In genomic region chr12:48681738-48682532, GRCh38 we compare ENCODE assay signal across 8 cellular contexts. TPM values are rescaled to one million over a fixed set of nuclear protein-coding genes. Genes with fewer than 3 reads are reported as not detected.
DNase-seq lines count a peak whose midpoint lies in the region; ATAC-seq and TF ChIP-seq lines count a peak whose summit lies in the region.

A gene with protein sequence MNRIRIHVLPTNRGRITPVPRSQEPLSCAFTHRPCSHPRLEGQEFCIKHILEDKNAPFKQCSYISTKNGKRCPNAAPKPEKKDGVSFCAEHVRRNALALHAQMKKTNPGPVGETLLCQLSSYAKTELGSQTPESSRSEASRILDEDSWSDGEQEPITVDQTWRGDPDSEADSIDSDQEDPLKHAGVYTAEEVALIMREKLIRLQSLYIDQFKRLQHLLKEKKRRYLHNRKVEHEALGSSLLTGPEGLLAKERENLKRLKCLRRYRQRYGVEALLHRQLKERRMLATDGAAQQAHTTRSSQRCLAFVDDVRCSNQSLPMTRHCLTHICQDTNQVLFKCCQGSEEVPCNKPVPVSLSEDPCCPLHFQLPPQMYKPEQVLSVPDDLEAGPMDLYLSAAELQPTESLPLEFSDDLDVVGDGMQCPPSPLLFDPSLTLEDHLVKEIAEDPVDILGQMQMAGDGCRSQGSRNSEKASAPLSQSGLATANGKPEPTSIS (minus strand): TSS chr12:48682238. CDS start chr12:48681632, 606 bp downstream.

- TF ChIP-seq POLR2A in ovary (IDR thresholded peaks at IDR 0.05) (peak; percentile 96), thyroid gland (IDR thresholded peaks at IDR 0.05) (peak; percentile 84 to 99)

- no peak for TF ChIP-seq EP300 in ovary (IDR thresholded peaks at IDR 0.05)

- H3K27ac ChIP-seq in ovary = peak within 1 kb of the TSS; percentile 34 to 79
- H3K27ac ChIP-seq in thyroid gland = peak within 1 kb of the TSS; percentile 77 to 90 (median 80)

- H3K4me3 ChIP-seq in GM12864 (ENCODE audit: low read depth, low read length) (peak within 1 kb of the TSS; percentile 82), ovary (peak within 1 kb of the TSS; percentile 67), thyroid gland (replicated peaks in 1 of 3) (peak within 1 kb of the TSS; percentile 61 to 100 (median 96))

- WGBS in ovary, 3 donors = 0 to 1% (median 0%) methylated on average over 53 to 63 of the region's 63 CpGs
- WGBS in thyroid gland, 2 donors = 0 to 1% methylated on average over 20 to 32 of the region's 63 CpGs

- H3K9me3 ChIP-seq in ovary = no peaks in the 10 kb centered on the region
- no peaks in the 10 kb centered on the region for H3K9me3 ChIP-seq in thyroid gland

- ATAC-seq in HG02759 (IDR thresholded peaks at IDR 0.05; ENCODE audit: unreplicated experiment) = peak; percentile 96

- intact Hi-C loops in head of caudate nucleus (cut with DNase I) (loop anchor here (5.0 kb wide), 1 partner anchor 35 kb away; the partner anchor contains the start of gene CCNT1), ovary (cut with DNase I) (no loop called here), thyroid gland (cut with DNase I) (no loop called here)

- H3K4me1 ChIP-seq in ovary (ENCODE audit: insufficient read depth) = peaks cover 13% of the 10 kb centered on the region
- H3K4me1 ChIP-seq in thyroid gland = peaks cover 16 to 32% of the 10 kb centered on the region in 2 donors

- H3K27me3 ChIP-seq in ovary (no peaks in the 10 kb centered on the region), thyroid gland (no peaks in the 10 kb centered on the region)

- H3K36me3 ChIP-seq in ovary (no peaks in the 10 kb centered on the region), thyroid gland (peaks cover 6 to 8% of the 10 kb centered on the region in 2 donors)

- DNase-seq in GM12864 (ENCODE audit: low read depth) (peak; percentile 96), NCI-H1417 (lab: John Stamatoyannopoulos, UW) (peak; percentile 98 to 100 (median 99)), SW 1271 (lab: John Stamatoyannopoulos, UW) (peak; percentile 92 to 98), head of caudate nucleus (peak; percentile 94 to 100 (median 99)), ovary (peak; percentile 96 to 98 (median 97)), thyroid gland (peak; percentile 99 to 100)
- DNase-seq in activated naive CD8-positive, alpha-beta T cell treated with anti-CD3 and anti-CD28 coated beads, Interleukin-2, amount 50 U/mL, for 16 hours (ENCODE audit: low read depth, low spot score) = peak; percentile 96

- TF ChIP-seq CTCF in GM12864 (IDR thresholded peaks at IDR 0.05; ENCODE audit: low read depth, low read length, missing control alignments) (no peak), ovary (IDR thresholded peaks at IDR 0.05) (no peak), thyroid gland (IDR thresholded peaks at IDR 0.05) (no peak)

RNA-seq across cellular contexts. Expression of the gene that starts here (rescaled TPM):
- 10 to 100 TPM; 27.5 to 54.1 (median 38.1) TPM for total RNA-seq in ovary
- 10 to 100 TPM; 33.7 to 35.4 TPM for polyA plus RNA-seq in ovary
- total RNA-seq in thyroid gland = 10 to 100 TPM; 31.8 to 64.7 (median 45.4) TPM

Comparison
In these comparisons a context has a peak if more than half of its experiments do, and no peak if none do; other contexts are left out.
1. Peak in every context shown above with its lines: DNase-seq, ATAC-seq, H3K4me3 ChIP-seq and H3K27ac ChIP-seq.